Comparison of ENCODE assay signal across 2 cellular contexts in the genomic region with DNA sequence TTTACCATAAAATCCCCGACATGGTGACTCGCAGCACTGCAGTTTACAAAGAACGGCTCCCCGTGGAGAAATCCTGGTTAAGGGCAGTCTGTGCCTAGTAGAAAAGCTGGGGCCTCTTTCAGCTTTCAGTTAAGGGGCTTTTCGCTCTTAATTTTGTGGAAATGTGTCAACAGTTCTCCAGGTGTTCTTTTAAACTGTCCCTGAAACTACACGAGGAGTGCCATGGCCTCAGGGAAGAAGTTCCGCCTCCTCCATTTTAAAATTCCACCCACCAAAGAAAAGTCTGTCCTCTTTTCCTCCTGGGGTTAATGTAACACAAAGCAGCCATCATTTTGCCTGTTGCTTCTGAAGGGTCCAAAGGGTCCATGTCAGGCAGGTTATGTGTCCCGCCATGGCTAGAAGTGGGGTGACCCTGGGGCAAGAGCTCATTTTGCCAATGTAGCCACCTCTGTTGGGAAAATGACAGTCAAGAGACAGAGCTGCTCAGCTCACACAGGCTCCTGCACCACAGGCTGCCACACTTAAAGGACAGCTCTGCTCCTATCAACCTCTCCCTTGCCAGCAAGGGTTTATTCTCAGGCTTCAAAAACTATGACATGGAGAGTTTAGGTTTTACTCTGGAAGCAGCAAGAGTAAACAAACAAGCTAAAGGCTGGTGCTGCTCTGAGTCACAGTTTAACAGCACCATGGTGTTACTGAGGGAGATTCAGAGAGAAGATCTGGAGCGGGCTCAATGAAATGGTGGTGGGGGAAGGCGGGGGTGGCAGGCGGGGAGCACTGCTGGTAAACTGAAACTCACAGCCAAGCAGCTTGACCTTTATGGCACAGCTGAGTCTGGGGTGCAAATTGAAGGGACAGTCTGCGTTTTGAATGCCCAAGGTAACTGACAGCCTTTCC.
A peak's percentile ranks its signal among the peaks of the same experiment; 100 is the strongest.
TF ChIP-seq lines count a peak whose summit lies in the region.

No MANE protein-coding gene starts in this region.

TF ChIP-seq in IMR-90, 13 proteins besides CTCF, POLR2A, EP300 and RAD21:
- TF ChIP-seq FOS (IDR thresholded peaks at IDR 0.05; ENCODE audit: low read depth, low read length): peak; percentile 66
- 0 out of 2 replicates have a peak, but pooled peaks have one; percentile 23 for TF ChIP-seq BHLHE40 (IDR thresholded peaks at IDR 0.05; ENCODE audit: low read depth, low read length)
- TF ChIP-seq, protein P1, sequence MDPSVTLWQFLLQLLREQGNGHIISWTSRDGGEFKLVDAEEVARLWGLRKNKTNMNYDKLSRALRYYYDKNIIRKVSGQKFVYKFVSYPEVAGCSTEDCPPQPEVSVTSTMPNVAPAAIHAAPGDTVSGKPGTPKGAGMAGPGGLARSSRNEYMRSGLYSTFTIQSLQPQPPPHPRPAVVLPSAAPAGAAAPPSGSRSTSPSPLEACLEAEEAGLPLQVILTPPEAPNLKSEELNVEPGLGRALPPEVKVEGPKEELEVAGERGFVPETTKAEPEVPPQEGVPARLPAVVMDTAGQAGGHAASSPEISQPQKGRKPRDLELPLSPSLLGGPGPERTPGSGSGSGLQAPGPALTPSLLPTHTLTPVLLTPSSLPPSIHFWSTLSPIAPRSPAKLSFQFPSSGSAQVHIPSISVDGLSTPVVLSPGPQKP (IDR thresholded peaks at IDR 0.05; ENCODE audit: borderline replicate concordance, low read depth, low read length): no peak
- no peak for TF ChIP-seq CEBPB (IDR thresholded peaks at IDR 0.05; ENCODE audit: low read depth, low read length)

TF ChIP-seq in GM12878, 131 proteins besides CTCF, POLR2A, EP300 and RAD21:
- TF ChIP-seq IKZF1 (conservative IDR thresholded peaks at IDR 0.05) (peak; percentile 45), RUNX3 (IDR thresholded peaks at IDR 0.05; ENCODE audit: low read length) (no peak), LARP7 (IDR thresholded peaks at IDR 0.05) (no peak), POU2F2 (IDR thresholded peaks at IDR 0.05; ENCODE audit: borderline replicate concordance, low read depth, low read length) (no peak)
- TF ChIP-seq, protein P2, sequence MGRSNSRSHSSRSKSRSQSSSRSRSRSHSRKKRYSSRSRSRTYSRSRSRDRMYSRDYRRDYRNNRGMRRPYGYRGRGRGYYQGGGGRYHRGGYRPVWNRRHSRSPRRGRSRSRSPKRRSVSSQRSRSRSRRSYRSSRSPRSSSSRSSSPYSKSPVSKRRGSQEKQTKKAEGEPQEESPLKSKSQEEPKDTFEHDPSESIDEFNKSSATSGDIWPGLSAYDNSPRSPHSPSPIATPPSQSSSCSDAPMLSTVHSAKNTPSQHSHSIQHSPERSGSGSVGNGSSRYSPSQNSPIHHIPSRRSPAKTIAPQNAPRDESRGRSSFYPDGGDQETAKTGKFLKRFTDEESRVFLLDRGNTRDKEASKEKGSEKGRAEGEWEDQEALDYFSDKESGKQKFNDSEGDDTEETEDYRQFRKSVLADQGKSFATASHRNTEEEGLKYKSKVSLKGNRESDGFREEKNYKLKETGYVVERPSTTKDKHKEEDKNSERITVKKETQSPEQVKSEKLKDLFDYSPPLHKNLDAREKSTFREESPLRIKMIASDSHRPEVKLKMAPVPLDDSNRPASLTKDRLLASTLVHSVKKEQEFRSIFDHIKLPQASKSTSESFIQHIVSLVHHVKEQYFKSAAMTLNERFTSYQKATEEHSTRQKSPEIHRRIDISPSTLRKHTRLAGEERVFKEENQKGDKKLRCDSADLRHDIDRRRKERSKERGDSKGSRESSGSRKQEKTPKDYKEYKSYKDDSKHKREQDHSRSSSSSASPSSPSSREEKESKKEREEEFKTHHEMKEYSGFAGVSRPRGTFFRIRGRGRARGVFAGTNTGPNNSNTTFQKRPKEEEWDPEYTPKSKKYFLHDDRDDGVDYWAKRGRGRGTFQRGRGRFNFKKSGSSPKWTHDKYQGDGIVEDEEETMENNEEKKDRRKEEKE (IDR thresholded peaks at IDR 0.05): no peak
- TF ChIP-seq, protein P3, sequence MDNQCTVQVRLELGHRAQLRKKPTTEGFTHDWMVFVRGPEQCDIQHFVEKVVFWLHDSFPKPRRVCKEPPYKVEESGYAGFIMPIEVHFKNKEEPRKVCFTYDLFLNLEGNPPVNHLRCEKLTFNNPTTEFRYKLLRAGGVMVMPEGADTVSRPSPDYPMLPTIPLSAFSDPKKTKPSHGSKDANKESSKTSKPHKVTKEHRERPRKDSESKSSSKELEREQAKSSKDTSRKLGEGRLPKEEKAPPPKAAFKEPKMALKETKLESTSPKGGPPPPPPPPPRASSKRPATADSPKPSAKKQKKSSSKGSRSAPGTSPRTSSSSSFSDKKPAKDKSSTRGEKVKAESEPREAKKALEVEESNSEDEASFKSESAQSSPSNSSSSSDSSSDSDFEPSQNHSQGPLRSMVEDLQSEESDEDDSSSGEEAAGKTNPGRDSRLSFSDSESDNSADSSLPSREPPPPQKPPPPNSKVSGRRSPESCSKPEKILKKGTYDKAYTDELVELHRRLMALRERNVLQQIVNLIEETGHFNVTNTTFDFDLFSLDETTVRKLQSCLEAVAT (IDR thresholded peaks at IDR 0.05): peak; percentile 87
